In genomic region chr3:58585994-58586393, GRCh38 we compare ENCODE assay signal across 8 cellular contexts. TPM values are rescaled to one million over a fixed set of nuclear protein-coding genes. Genes with fewer than 3 reads are reported as not detected.
DNase-seq lines count a peak whose midpoint lies in the region; ATAC-seq, FAIRE-seq and TF ChIP-seq lines count a peak whose summit lies in the region.

No MANE protein-coding gene starts in this region.

- H2AFZ ChIP-seq in GM12878 (ENCODE audit: control insufficient read depth, low read depth, low read length), result no peak overlapping the region

- H3K27ac ChIP-seq in CD8-positive, alpha-beta T cell (ENCODE audit: low read depth, low read length), result no peak overlapping the region
- no peak overlapping the region for H3K27ac ChIP-seq in GM12878 (ENCODE audit: control insufficient read depth, insufficient read depth)

- BruUV-seq in GM12878 (replicated peaks; lab: Mats Ljungman, UMichigan), result no TSS peak

- 1% methylated on average over 8 of the region's 8 CpGs for WGBS in GM12878 (ENCODE audit: insufficient coverage, insufficient replicate concordance, low lambda C conversion rate, missing lambda C conversion rate)

- H3K27me3 ChIP-seq in CD8-positive, alpha-beta T cell (ENCODE audit: insufficient read depth, low read length), result peaks cover 6% of the 10 kb centered on the region
- H3K27me3 ChIP-seq in H7 (ENCODE audit: control insufficient read depth, insufficient read depth, low read length), result peaks cover 39% of the 10 kb centered on the region
- H3K27me3 ChIP-seq in GM12878 (replicated peaks in 1 of 2; ENCODE audit: control insufficient read depth in 2 of 2, insufficient read depth in 2 of 2, low read length in 1 of 2), result peaks cover 3 to 9% of the 10 kb centered on the region in 2 experiments

- RAD21 ChIA-PET in GM12878 (lab: Charles Lee; ENCODE audit: unreplicated experiment), result no interaction called here

- POLR2A ChIA-PET in CD8-positive, alpha-beta T cell (lab: Charles Lee), result no interaction called here
- POLR2A ChIA-PET in GM12878 (lab: Charles Lee), result no interaction called here

- no peak for ATAC-seq in CD8-positive, alpha-beta T cell
- peak; percentile 46 for ATAC-seq in GM12878
- ATAC-seq in mucosa of descending colon, result no peak
- no peak for ATAC-seq in HG03439 (IDR thresholded peaks at IDR 0.05; ENCODE audit: unreplicated experiment)

- no peaks in the 10 kb centered on the region for H3K4me1 ChIP-seq in CD8-positive, alpha-beta T cell (ENCODE audit: insufficient read depth, low read length)
- H3K4me1 ChIP-seq in GM12878 (ENCODE audit: control insufficient read depth, insufficient read depth, low read length) (no peaks in the 10 kb centered on the region), mucosa of descending colon (ENCODE audit: low read depth) (peaks cover 9% of the 10 kb centered on the region)

- H3K4me2 ChIP-seq in GM12878 (ENCODE audit: control insufficient read depth, insufficient read depth), result peak overlapping the region; percentile 72; the same call in 1 of the 2 replicates

- H3K9me3 ChIP-seq in CD8-positive, alpha-beta T cell (ENCODE audit: low read length), result no peaks in the 10 kb centered on the region
- H3K9me3 ChIP-seq in GM12878 (replicated peaks; ENCODE audit: control insufficient read depth, insufficient read depth, low read length) (no peaks in the 10 kb centered on the region; the same call in 2 of the 3 replicates), mucosa of descending colon (no peaks in the 10 kb centered on the region)

- TF ChIP-seq EP300 in GM12878 (IDR thresholded peaks at IDR 0.05; ENCODE audit: borderline replicate concordance in 1 of 2, control insufficient read depth in 1 of 2, low read depth in 2 of 2, low read length in 2 of 2), result no peak

- H3K4me3 Mint-ChIP-seq in CD8-positive, alpha-beta T cell, result peak overlapping the region; percentile 90
- peak overlapping the region; percentile 83 to 88 (median 85) for H3K4me3 Mint-ChIP-seq in nephron

- no peak for DNase-seq in CD8-positive, alpha-beta T cell
- DNase-seq in H7, result peak; percentile 48
- no peak for DNase-seq in GM12878 (ENCODE audit: low read depth, low spot score)
- DNase-seq in mucosa of descending colon, result no peak
- DNase-seq in NCI-H1436 (lab: John Stamatoyannopoulos, UW), result no peak
- no peak for DNase-seq in SKM-1 treated with dmso at 0.1 percent for 144 hours (lab: John Stamatoyannopoulos, UW; ENCODE audit: unreplicated experiment)

- no peaks in the 10 kb centered on the region for H4K20me1 ChIP-seq in GM12878 (ENCODE audit: control insufficient read depth, insufficient read depth)

- SMC1A ChIA-PET in GM12878 (lab: Charles Lee; ENCODE audit: uncharacterized antibody, unreplicated experiment), result no interaction called here

- no peak overlapping the region for H3K27ac Mint-ChIP-seq in CD8-positive, alpha-beta T cell
- peak overlapping the region in 1 of 3 experiments; percentile 61 for H3K27ac Mint-ChIP-seq in nephron

- TF ChIP-seq RAD21 in GM12878 (IDR thresholded peaks at IDR 0.05; ENCODE audit: insufficient read depth, low read depth, low read length), result no peak

- intact Hi-C loops in CD8-positive, alpha-beta T cell (cut with DNase I, micrococcal nuclease), result no loop called here
- intact Hi-C loops in GM12878 (cut with micrococcal nuclease; ENCODE audit: unreplicated experiment), result no loop called here
- intact Hi-C loops in mucosa of descending colon (cut with DNase I, micrococcal nuclease), result no loop called here

- peaks cover 47% of the 10 kb centered on the region for H3K27me3 Mint-ChIP-seq in CD8-positive, alpha-beta T cell (ENCODE audit: low read depth)
- H3K27me3 Mint-ChIP-seq in nephron (ENCODE audit: low read depth), result peaks cover 59% of the 10 kb centered on the region

- no peaks in the 10 kb centered on the region for H3K36me3 ChIP-seq in CD8-positive, alpha-beta T cell (ENCODE audit: insufficient read depth, low read length)
- H3K36me3 ChIP-seq in H7 (replicated peaks; ENCODE audit: control insufficient read depth, insufficient read depth, low read length), result no peaks in the 10 kb centered on the region
- H3K36me3 ChIP-seq in GM12878 (ENCODE audit: control insufficient read depth in 2 of 2, insufficient read depth in 2 of 2, low read length in 1 of 2), result no peaks in the 10 kb centered on the region
- no peaks in the 10 kb centered on the region for H3K36me3 ChIP-seq in mucosa of descending colon (ENCODE audit: low read depth)

- H3K9me3 Mint-ChIP-seq in CD8-positive, alpha-beta T cell, result no peaks in the 10 kb centered on the region
- peaks cover 2% of the 10 kb centered on the region for H3K9me3 Mint-ChIP-seq in nephron

- TF ChIP-seq POLR2A in GM12878 (IDR thresholded peaks at IDR 0.05; ENCODE audit: low read depth, low read length), result no peak

- no peak for TF ChIP-seq CTCF in CD8-positive, alpha-beta T cell (IDR thresholded peaks at IDR 0.05)
- no peak for TF ChIP-seq CTCF in GM12878 (IDR thresholded peaks at IDR 0.05 in 2 of 3, conservative IDR thresholded peaks at IDR 0.05 in 1 of 3; ENCODE audit: control insufficient read depth in 2 of 3, extremely low read depth in 1 of 3, insufficient read depth in 1 of 3, low read depth in 3 of 3, low read length in 3 of 3)
- no peak for TF ChIP-seq CTCF in nephron (IDR thresholded peaks at IDR 0.05; ENCODE audit: unreplicated experiment in 3 of 3)
- no peak for TF ChIP-seq CTCF in mucosa of descending colon (IDR thresholded peaks at IDR 0.05)

- H3K4me3 ChIP-seq in CD8-positive, alpha-beta T cell (ENCODE audit: low read depth, low read length), result peak overlapping the region; percentile 72
- H3K4me3 ChIP-seq in H7 (ENCODE audit: insufficient read depth, low read depth, low read length) (no peak overlapping the region), GM12878 (no peak overlapping the region), mucosa of descending colon (no peak overlapping the region)

- no peaks in the 10 kb centered on the region for H3K79me2 ChIP-seq in GM12878 (ENCODE audit: control insufficient read depth, insufficient read depth, low read length)

- no peak for FAIRE-seq in GM12878 (lab: Jason Lieb, UNC)

- in situ Hi-C loops in GM12878 (cut with MboI), result no loop called here

- H3K36me3 Mint-ChIP-seq in CD8-positive, alpha-beta T cell, result peaks cover 3% of the 10 kb centered on the region
- no peaks in the 10 kb centered on the region for H3K36me3 Mint-ChIP-seq in nephron (ENCODE audit: low read depth)

- no peak overlapping the region for H3K9ac ChIP-seq in GM12878 (ENCODE audit: control insufficient read depth, insufficient read depth, low read length)

- peaks cover 15% of the 10 kb centered on the region for H3K4me1 Mint-ChIP-seq in CD8-positive, alpha-beta T cell (ENCODE audit: low read depth)
- peaks cover 42% of the 10 kb centered on the region for H3K4me1 Mint-ChIP-seq in nephron

- CTCF ChIA-PET in CD8-positive, alpha-beta T cell (lab: Charles Lee), result interaction anchor here (1.2 kb wide), 1 partner anchor 15 kb away, joined by 4 read pairs; no protein-coding TSS in a partner anchor
- CTCF ChIA-PET in GM12878 (lab: Yijun Ruan, JAX), result no interaction called here

TF ChIP-seq in GM12878, 131 proteins besides CTCF, POLR2A, EP300 and RAD21 (continues in another document):
- TF ChIP-seq SUPT20H (IDR thresholded peaks at IDR 0.05; ENCODE audit: borderline replicate concordance, control insufficient read depth, low read depth, low read length), result no peak

RNA-seq across cellular contexts. Expression of gene FAM107A, which starts 8.8 kb away (rescaled TPM):
- total RNA-seq in CD8-positive, alpha-beta T cell, result not detected
- total RNA-seq in H7 (2014; rRNA removed; shearing (Covaris generic)), result 0.07 TPM in 1 of 2 replicates, not detected in the other
- total RNA-seq in GM12878 (2013; cell fraction: nucleolus; rRNA removed), result not detected in 2 replicates
- total RNA-seq in GM12878 (2014; rRNA removed), result not detected in 2 replicates
- total RNA-seq in GM12878 (2014; rRNA removed; fragmentation: Illumina TruSeq; extraction: Trizol), result not detected in 2 replicates
- not detected in 2 replicates for total RNA-seq in GM12878 (2021)
- polyA plus RNA-seq in GM12878 (2011; ENCODE audit: low read depth), result not detected
- polyA plus RNA-seq in GM12878 (2011; rRNA removed), result not detected in 2 replicates
- polyA plus RNA-seq in GM12878 (2011; cell fraction: cytosol; rRNA removed), result not detected in 2 replicates
- polyA plus RNA-seq in GM12878 (2011; cell fraction: nucleus; rRNA removed), result not detected in 2 replicates
- 0.11 TPM in 1 of 2 replicates, not detected in the other for polyA plus RNA-seq in GM12878 (2012)
- not detected in 2 replicates for polyA plus RNA-seq in GM12878 (2014; fragmentation: Illumina TruSeq; extraction: Trizol)
- not detected for polyA plus RNA-seq in GM12878 (2014; fragmentation: Nextera tagmentation; extraction: Ambion mirVana)
- polyA plus RNA-seq in GM12878 (2014; rRNA removed), result not detected in 2 replicates
- polyA plus RNA-seq in GM12878 (2016; fragmentation: Nextera tagmentation; extraction: Ambion mirVana), result not detected
- polyA minus RNA-seq in GM12878 (2011; rRNA and poly(A)+ RNA removed), result not detected in 2 replicates
- polyA minus RNA-seq in GM12878 (2011; cell fraction: cytosol; rRNA and poly(A)+ RNA removed), result not detected in 2 replicates
- not detected in 2 replicates for polyA minus RNA-seq in GM12878 (2011; cell fraction: nucleus; rRNA and poly(A)+ RNA removed)
- 10 to 100 TPM in 2 of 3 donors, 1 to 10 TPM in 1; 2.2 to 24.1 (median 23.6) TPM for total RNA-seq in mucosa of descending colon

RNA-seq across cellular contexts. Expression of gene ACOX2, which starts 49.0 kb away (rescaled TPM):
- total RNA-seq in CD8-positive, alpha-beta T cell, result not detected
- total RNA-seq in H7 (2014; rRNA removed; shearing (Covaris generic)), result 2.9 and 4.2 TPM in 2 replicates
- not detected in 2 replicates for total RNA-seq in GM12878 (2013; cell fraction: nucleolus; rRNA removed)
- total RNA-seq in GM12878 (2014; rRNA removed) (not detected in 2 replicates), GM12878 (2014; rRNA removed; fragmentation: Illumina TruSeq; extraction: Trizol) (not detected in 2 replicates), GM12878 (2021) (0.16 TPM in 1 of 2 replicates, not detected in the other), mucosa of descending colon (10 to 100 TPM; 34.8 to 51.2 (median 48.9) TPM)
- polyA plus RNA-seq in GM12878 (2011; ENCODE audit: low read depth), result not detected
- polyA plus RNA-seq in GM12878 (2011; rRNA removed) (not detected in 2 replicates), GM12878 (2014; fragmentation: Illumina TruSeq; extraction: Trizol) (not detected in 2 replicates), GM12878 (2014; fragmentation: Nextera tagmentation; extraction: Ambion mirVana) (not detected), GM12878 (2014; rRNA removed) (not detected in 2 replicates), GM12878 (2016; fragmentation: Nextera tagmentation; extraction: Ambion mirVana) (under 1 TPM in 1 of 2 experiments, not detected in 1; 0.72 TPM)
- not detected in 2 replicates for polyA plus RNA-seq in GM12878 (2011; cell fraction: cytosol; rRNA removed)
- polyA plus RNA-seq in GM12878 (2011; cell fraction: nucleus; rRNA removed), result not detected in 2 replicates
- not detected in 2 replicates for polyA plus RNA-seq in GM12878 (2012)
- polyA minus RNA-seq in GM12878 (2011; rRNA and poly(A)+ RNA removed), result not detected in 2 replicates
- not detected in 2 replicates for polyA minus RNA-seq in GM12878 (2011; cell fraction: cytosol; rRNA and poly(A)+ RNA removed)
- not detected in 2 replicates for polyA minus RNA-seq in GM12878 (2011; cell fraction: nucleus; rRNA and poly(A)+ RNA removed)
